Comparison of ENCODE assay signal across 8 cellular contexts in genomic region chr9:121326130-121326838, GRCh38. TPM values are rescaled to one million over a fixed set of nuclear protein-coding genes. Genes with fewer than 3 reads are reported as not detected.
DNase-seq lines count a peak whose midpoint lies in the region; ATAC-seq, FAIRE-seq and TF ChIP-seq lines count a peak whose summit lies in the region.

No MANE protein-coding gene starts in this region.

- 85 to 87% methylated on average over 17 to 19 of the region's 19 CpGs for WGBS in pancreas, 2 donors

- TF ChIP-seq CTCF in pancreas (IDR thresholded peaks at IDR 0.05) (no peak), MM.1S (IDR thresholded peaks at IDR 0.05; ENCODE audit: low read length) (no peak)

- peak in 3 of 4 donors; percentile 17 to 68 (median 36) for ATAC-seq in pancreas

- no peak for FAIRE-seq in pancreas (lab: Jason Lieb, UNC)

- peaks cover 0 to 10% (median 7%) of the 10 kb centered on the region in 3 donors for H3K36me3 ChIP-seq in pancreas
- H3K36me3 ChIP-seq in MM.1S (replicated peaks; ENCODE audit: insufficient read depth, low read length) = no peaks in the 10 kb centered on the region

- no peak overlapping the region for H3K4me2 ChIP-seq in MM.1S (ENCODE audit: low read depth, low read length)

- H3K4me3 ChIP-seq in pancreas = no peak overlapping the region
- no peak overlapping the region for H3K4me3 ChIP-seq in MM.1S (ENCODE audit: low read length)

- H3K9me2 ChIP-seq in MM.1S (replicated peaks; ENCODE audit: insufficient read depth, low read length) = no peaks in the 10 kb centered on the region

- H4K20me1 ChIP-seq in MM.1S (ENCODE audit: insufficient read depth, low read length) = no peaks in the 10 kb centered on the region

- no peak overlapping the region for H2AFZ ChIP-seq in MM.1S (ENCODE audit: low read length)

- no peaks in the 10 kb centered on the region for H3F3A ChIP-seq in MM.1S (ENCODE audit: insufficient read depth, low read length)

- H3K9me3 ChIP-seq in pancreas = no peaks in the 10 kb centered on the region
- no peaks in the 10 kb centered on the region for H3K9me3 ChIP-seq in MM.1S (replicated peaks; ENCODE audit: insufficient read depth, low read length)

- DNase-seq in AG08396 (ENCODE audit: low spot score) = peak; percentile 68
- peak; percentile 50 for DNase-seq in amniotic epithelial cell (ENCODE audit: low read depth)
- DNase-seq in glomerular endothelial cell (ENCODE audit: extremely low read depth, low read depth, low spot score) = peak; percentile 87
- peak in 2 of 6 donors; percentile 16 to 69 for DNase-seq in pancreas
- DNase-seq in activated CD4-positive, alpha-beta T cell treated with anti-CD3 and anti-CD28 coated beads for 48 hours = no peak
- no peak for DNase-seq in NCI-H82 treated with DMSO at 0.1 percent for 48 hours (lab: John Stamatoyannopoulos, UW; ENCODE audit: unreplicated experiment)
- DNase-seq in MM.1S = no peak
- no peak for DNase-seq in NCI-H146 (lab: John Stamatoyannopoulos, UW)

- H3K27ac ChIP-seq in pancreas (peak overlapping the region in 2 of 4 donors; percentile 25 to 52), MM.1S (ENCODE audit: low read length) (no peak overlapping the region)

- H3K9ac ChIP-seq in MM.1S (ENCODE audit: low read length) = no peak overlapping the region

- H3K79me2 ChIP-seq in MM.1S (ENCODE audit: low read length) = no peaks in the 10 kb centered on the region

- H3K27me3 ChIP-seq in pancreas = no peaks in the 10 kb centered on the region
- no peaks in the 10 kb centered on the region for H3K27me3 ChIP-seq in MM.1S (replicated peaks; ENCODE audit: insufficient read depth, low read length)

- H3K4me1 ChIP-seq in pancreas (peaks cover 0 to 9% (median 4%) of the 10 kb centered on the region in 3 donors), MM.1S (ENCODE audit: low read length) (no peaks in the 10 kb centered on the region)

- intact Hi-C loops in pancreas (cut with DNase I) = no loop called here

RNA-seq across cellular contexts. Expression of gene STOM, which starts 43.8 kb away (rescaled TPM):
- total RNA-seq in glomerular endothelial cell (109 and 118 TPM in 2 replicates), pancreas (10 to 100 TPM; 13.9 to 65.1 (median 33.9) TPM)
- polyA plus RNA-seq in pancreas = 10 to 100 TPM; 25.4 to 30.9 TPM

RNA-seq across cellular contexts. Expression of gene GSN, which starts 58.3 kb away (rescaled TPM):
- total RNA-seq in glomerular endothelial cell (243 and 255 TPM in 2 replicates), pancreas (100 to 1,000 TPM in 3 of 6 donors, 10 to 100 TPM in 3; 44.0 to 190 (median 97.8) TPM)
- polyA plus RNA-seq in pancreas = 100 to 1,000 TPM; 154 to 193 TPM

Comparison
In these comparisons a context has a peak if more than half of its experiments do, and no peak if none do; other contexts are left out.
1. DNase-seq: peak in AG08396 (single experiment), amniotic epithelial cell (single experiment) and glomerular endothelial cell (single experiment); none in activated CD4-positive, alpha-beta T cell treated with anti-CD3 and anti-CD28 coated beads for 48 hours (single experiment), NCI-H82 treated with DMSO at 0.1 percent for 48 hours (single experiment), MM.1S (single experiment) and NCI-H146 (single experiment).